In the genomic region with DNA sequence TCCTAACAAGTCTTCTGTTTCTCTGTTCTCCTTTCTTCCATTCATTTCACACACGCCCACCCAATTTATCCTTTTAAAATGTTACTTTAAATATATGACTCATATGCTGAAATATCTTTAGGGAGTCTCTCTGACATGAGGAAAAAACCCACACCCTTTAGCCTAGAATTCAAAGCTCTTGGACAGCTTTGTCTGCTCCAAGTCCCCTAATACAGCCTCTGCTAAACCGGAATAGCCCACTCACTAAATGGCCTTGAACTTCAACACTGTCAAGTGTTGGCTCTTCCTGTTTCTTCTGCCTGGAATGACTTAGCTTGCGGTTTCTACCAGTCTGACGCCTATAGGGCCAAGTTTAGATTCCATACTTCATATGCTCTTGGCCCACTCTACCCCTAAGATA, we compare ENCODE assay signal across 8 cellular contexts. TPM values are rescaled to one million over a fixed set of nuclear protein-coding genes. Genes with fewer than 3 reads are reported as not detected.
DNase-seq lines count a peak whose midpoint lies in the region; ATAC-seq lines count a peak whose summit lies in the region.

No MANE protein-coding gene starts in this region.

- peaks cover 4% of the 10 kb centered on the region for H3K36me3 Mint-ChIP-seq in activated naive CD8-positive, alpha-beta T cell treated with anti-CD3 and anti-CD28 coated beads for 36 hours

- H3K9me3 Mint-ChIP-seq in activated naive CD8-positive, alpha-beta T cell treated with anti-CD3 and anti-CD28 coated beads for 36 hours = peaks cover 2% of the 10 kb centered on the region

- H3K4me1 Mint-ChIP-seq in activated naive CD8-positive, alpha-beta T cell treated with anti-CD3 and anti-CD28 coated beads for 36 hours = peaks cover 69% of the 10 kb centered on the region

- no peaks in the 10 kb centered on the region for H3K27me3 Mint-ChIP-seq in activated naive CD8-positive, alpha-beta T cell treated with anti-CD3 and anti-CD28 coated beads for 36 hours

- peak overlapping the region; percentile 6 for H3K4me3 Mint-ChIP-seq in activated naive CD8-positive, alpha-beta T cell treated with anti-CD3 and anti-CD28 coated beads for 36 hours

- no peak overlapping the region for H3K27ac Mint-ChIP-seq in activated naive CD8-positive, alpha-beta T cell treated with anti-CD3 and anti-CD28 coated beads for 36 hours

- DNase-seq in CD1c-positive myeloid dendritic cell (ENCODE audit: extremely low spot score) (peak; percentile 65), superior temporal gyrus (ENCODE audit: extremely low spot score) (peak; percentile 21), NCI-H146 (lab: John Stamatoyannopoulos, UW) (no peak), amniotic stem cell (lab: John Stamatoyannopoulos, UW) (no peak), NCI-H2171 (lab: John Stamatoyannopoulos, UW) (no peak)
- no peak for DNase-seq in activated naive CD8-positive, alpha-beta T cell treated with anti-CD3 and anti-CD28 coated beads for 36 hours

- ATAC-seq in GM21515 (IDR thresholded peaks at IDR 0.05; ENCODE audit: unreplicated experiment) (peak; percentile 36), HG03575 (IDR thresholded peaks at IDR 0.05; ENCODE audit: extremely low read depth, insufficient number of reproducible peaks, low FRiP score, unreplicated experiment) (peak; percentile 29)

RNA-seq across cellular contexts. Expression of a gene that starts 3.3 kb away (rescaled TPM):
- 10 to 100 TPM; 70.3 to 74.8 TPM for total RNA-seq in activated naive CD8-positive, alpha-beta T cell treated with anti-CD3 and anti-CD28 coated beads for 36 hours

RNA-seq across cellular contexts. Expression of a gene that starts 56.5 kb away (rescaled TPM):
- 100 to 1,000 TPM; 122 to 123 TPM for total RNA-seq in activated naive CD8-positive, alpha-beta T cell treated with anti-CD3 and anti-CD28 coated beads for 36 hours

Comparison
In these comparisons a context has a peak if more than half of its experiments do, and no peak if none do; other contexts are left out.
1. DNase-seq: peak in CD1c-positive myeloid dendritic cell (single experiment) and superior temporal gyrus (single experiment); none in activated naive CD8-positive, alpha-beta T cell treated with anti-CD3 and anti-CD28 coated beads for 36 hours (single experiment), NCI-H146 (single experiment), amniotic stem cell (single experiment) and NCI-H2171 (single experiment).